9 cellular contexts compared by ENCODE assay signal in genomic region chr16:4317471-4318170, GRCh38. TPM values are rescaled to one million over a fixed set of nuclear protein-coding genes. Genes with fewer than 3 reads are reported as not detected.
DNase-seq lines count a peak whose midpoint lies in the region; ATAC-seq and TF ChIP-seq lines count a peak whose summit lies in the region.
"Had no signal": no experiment of that assay in that cellular context is flagged by ENCODE, and none has a peak within 500 bp of the region (broad histone marks: within the 10 kb centered on the region; RNA-seq: fewer than 3 reads in every experiment).

No MANE protein-coding gene starts in this region.

- H3K27ac ChIP-seq in cardiac muscle cell (peak overlapping the region; percentile 36), cingulate gyrus (ENCODE audit: low read depth, low read length) (peak overlapping the region; percentile 65), muscle layer of colon (ENCODE audit: low read depth, low read length) (peak overlapping the region; percentile 95)

- no peak for ATAC-seq in activated CD8-positive, alpha-beta memory T cell treated with anti-CD3 and anti-CD28 coated beads, Interleukin-2, amount 10 ng/mL, durations not matched to agents 7 days and 5 days

- H3K27me3 Mint-ChIP-seq in activated CD8-positive, alpha-beta memory T cell treated with anti-CD3 and anti-CD28 coated beads, Interleukin-2, amount 10 ng/mL, durations not matched to agents 7 days and 5 days: peaks cover 18% of the 10 kb centered on the region

- CTCF ChIA-PET in activated CD8-positive, alpha-beta memory T cell treated with anti-CD3 and anti-CD28 coated beads, Interleukin-2, amount 10 ng/mL, durations not matched to agents 7 days and 5 days (lab: Charles Lee): interaction anchor here (1.0 to 2.2 kb wide), 5 partner anchors 8 to 44 kb away, joined by 3 to 7 read pairs (median 4); partner anchors contain the start of gene TFAP4

- no peaks in the 10 kb centered on the region for H3K9me3 ChIP-seq in cardiac muscle cell (ENCODE audit: low read depth)
- H3K9me3 ChIP-seq in muscle layer of colon (ENCODE audit: low read length): no peaks in the 10 kb centered on the region

- H3K4me3 ChIP-seq in cardiac muscle cell (peak overlapping the region; percentile 99), muscle layer of colon (ENCODE audit: low read depth in 1 of 2, low read length in 2 of 2) (peak overlapping the region; percentile 49 to 64)

- H3K27me3 ChIP-seq in cardiac muscle cell (no peaks in the 10 kb centered on the region), muscle layer of colon (ENCODE audit: control insufficient read depth in 1 of 2, insufficient read depth in 2 of 2, low read length in 2 of 2) (no peaks in the 10 kb centered on the region)

- H3K9ac ChIP-seq in muscle layer of colon (ENCODE audit: low read length): peak overlapping the region; percentile 19

- no peaks in the 10 kb centered on the region for H3K36me3 Mint-ChIP-seq in activated CD8-positive, alpha-beta memory T cell treated with anti-CD3 and anti-CD28 coated beads, Interleukin-2, amount 10 ng/mL, durations not matched to agents 7 days and 5 days

- H3K4me1 ChIP-seq in cardiac muscle cell (ENCODE audit: low read depth) (peaks cover 37% of the 10 kb centered on the region), muscle layer of colon (ENCODE audit: insufficient read depth, low read length) (peaks cover 48% of the 10 kb centered on the region)

- H3K4me1 Mint-ChIP-seq in activated CD8-positive, alpha-beta memory T cell treated with anti-CD3 and anti-CD28 coated beads, Interleukin-2, amount 10 ng/mL, durations not matched to agents 7 days and 5 days: peaks cover 26% of the 10 kb centered on the region

- peak in 1 of 2 donors; percentile 25 for DNase-seq in cardiac muscle cell (ENCODE audit: low read depth in 1 of 2, low spot score in 1 of 2)
- DNase-seq in cardiac septum (ENCODE audit: low spot score): no peak
- DNase-seq in germinal center (ENCODE audit: low spot score): no peak
- no peak for DNase-seq in hippocampal formation (lab: John Stamatoyannopoulos, UW)
- DNase-seq in activated CD8-positive, alpha-beta memory T cell treated with anti-CD3 and anti-CD28 coated beads, Interleukin-2, amount 10 ng/mL, durations not matched to agents 7 days and 5 days: no peak
- DNase-seq in HCEC 1CT: no peak

- H3K9me3 Mint-ChIP-seq in activated CD8-positive, alpha-beta memory T cell treated with anti-CD3 and anti-CD28 coated beads, Interleukin-2, amount 10 ng/mL, durations not matched to agents 7 days and 5 days (ENCODE audit: low read depth): no peaks in the 10 kb centered on the region

- H3K4me3 Mint-ChIP-seq in activated CD8-positive, alpha-beta memory T cell treated with anti-CD3 and anti-CD28 coated beads, Interleukin-2, amount 10 ng/mL, durations not matched to agents 7 days and 5 days: no peak overlapping the region

- intact Hi-C loops in cardiac septum (cut with DNase I): no loop called here

- H3K36me3 ChIP-seq in cardiac muscle cell: no peaks in the 10 kb centered on the region
- no peaks in the 10 kb centered on the region for H3K36me3 ChIP-seq in muscle layer of colon (ENCODE audit: insufficient read depth, low read length)

- no peak for TF ChIP-seq CTCF in cardiac muscle cell (IDR thresholded peaks at IDR 0.05; ENCODE audit: low read depth, low read length)

- no peak overlapping the region for H3K27ac Mint-ChIP-seq in activated CD8-positive, alpha-beta memory T cell treated with anti-CD3 and anti-CD28 coated beads, Interleukin-2, amount 10 ng/mL, durations not matched to agents 7 days and 5 days

RNA-seq across cellular contexts. Expression of gene GLIS2, which starts 1.8 kb away (rescaled TPM):
- total RNA-seq in cardiac muscle cell (10.4 and 14.5 TPM in 2 replicates), cardiac septum (31.4 TPM)
- polyA plus RNA-seq in cardiac muscle cell: 10.3 and 15.4 TPM in 2 replicates
- under 1 TPM; 0.55 to 0.63 TPM for total RNA-seq in activated CD8-positive, alpha-beta memory T cell treated with anti-CD3 and anti-CD28 coated beads, Interleukin-2, amount 10 ng/mL, durations not matched to agents 7 days and 5 days

RNA-seq across cellular contexts. Expression of gene PAM16, which starts 33.5 kb away (rescaled TPM):
- total RNA-seq in cardiac muscle cell (65.1 and 72.5 TPM in 2 replicates), cardiac septum (43.3 TPM)
- polyA plus RNA-seq in cardiac muscle cell: 71.8 and 82.8 TPM in 2 replicates
- total RNA-seq in activated CD8-positive, alpha-beta memory T cell treated with anti-CD3 and anti-CD28 coated beads, Interleukin-2, amount 10 ng/mL, durations not matched to agents 7 days and 5 days: 10 to 100 TPM; 47.5 to 49.4 TPM

RNA-seq across cellular contexts. Expression of gene TFAP4, which starts 44.8 kb away (rescaled TPM):
- total RNA-seq in cardiac muscle cell (11.7 and 20.5 TPM in 2 replicates), cardiac septum (1.4 TPM)
- 3.4 and 6.7 TPM in 2 replicates for polyA plus RNA-seq in cardiac muscle cell
- 10 to 100 TPM; 18.0 to 27.2 TPM for total RNA-seq in activated CD8-positive, alpha-beta memory T cell treated with anti-CD3 and anti-CD28 coated beads, Interleukin-2, amount 10 ng/mL, durations not matched to agents 7 days and 5 days

RNA-seq across cellular contexts. Expression of gene VASN, which starts 54.0 kb away (rescaled TPM):
- total RNA-seq in cardiac muscle cell (23.3 and 33.3 TPM in 2 replicates), cardiac septum (6.3 TPM)
- polyA plus RNA-seq in cardiac muscle cell: 18.9 and 30.5 TPM in 2 replicates
- total RNA-seq in activated CD8-positive, alpha-beta memory T cell treated with anti-CD3 and anti-CD28 coated beads, Interleukin-2, amount 10 ng/mL, durations not matched to agents 7 days and 5 days: not detected
- total RNA-seq: T-helper 1 cell treated with Interleukin-12 subunit alpha and Interleukin-12 subunit beta and Interleukin-4 antibody, amounts not matched to agents 30 ng/mL and 1 ng/mL, for 36 hours had no signal

Comparison
In these comparisons a context has a peak if more than half of its experiments do, and no peak if none do; other contexts are left out.
1. H3K27ac ChIP-seq: peak in every context shown above with its lines; median percentile 95 in muscle layer of colon; 65 in cingulate gyrus; 36 in cardiac muscle cell.